Comparison of ENCODE assay signal across 1 cellular context in the genomic region with DNA sequence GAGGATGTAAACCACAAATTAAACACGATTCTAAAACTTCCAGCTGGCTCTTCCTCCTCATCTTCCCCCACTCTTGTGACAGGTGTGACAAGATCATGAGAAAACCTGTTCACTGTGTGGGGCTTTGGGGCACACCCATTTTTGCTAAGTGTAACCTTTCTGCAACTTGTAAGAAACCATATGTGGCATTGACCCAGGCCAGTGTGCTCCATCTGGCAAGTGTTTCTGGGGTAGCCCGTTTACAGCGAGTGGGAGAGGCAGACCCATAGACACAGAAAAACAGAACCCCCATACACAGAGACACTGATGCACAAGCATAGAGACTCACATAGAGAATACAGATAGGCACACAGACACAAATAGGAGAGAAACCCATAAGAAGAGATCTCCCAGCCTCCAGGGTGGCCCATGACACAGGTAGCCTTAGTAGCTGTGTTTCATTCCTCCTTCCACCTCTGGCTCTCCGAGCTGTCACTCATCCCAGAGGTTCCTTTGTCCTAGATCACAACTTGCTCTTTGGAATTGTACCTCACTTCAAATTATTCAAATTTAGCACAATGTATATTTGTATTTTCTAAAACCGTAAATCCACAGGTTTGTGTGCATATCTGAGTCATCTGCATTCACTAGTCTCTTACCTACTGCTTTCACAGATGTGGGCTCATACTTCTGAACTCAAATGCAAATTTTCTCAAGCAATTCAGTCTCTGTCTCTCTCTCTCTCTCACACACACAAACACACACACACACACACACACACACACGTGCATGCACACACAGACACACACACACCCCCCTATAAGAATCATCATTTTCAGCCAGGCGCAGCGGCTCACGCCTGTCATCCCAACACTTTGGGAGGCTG.
TF ChIP-seq lines count a peak whose summit lies in the region.

No MANE protein-coding gene starts in this region.

TF ChIP-seq in WTC11, 78 proteins besides CTCF, POLR2A, EP300 and RAD21 (continued from another document):
- TF ChIP-seq KAT7 (CRISPR knock-in tag; IDR thresholded peaks at IDR 0.05; ENCODE audit: borderline replicate concordance) (no peak), OVOL2 (CRISPR knock-in tag; IDR thresholded peaks at IDR 0.05; ENCODE audit: borderline replicate concordance) (no peak), ESRRA (CRISPR knock-in tag; IDR thresholded peaks at IDR 0.05; ENCODE audit: borderline replicate concordance) (no peak)
